In genomic region chr12:13339538-13339937, GRCh38 we compare ENCODE assay signal across 16 cellular contexts.
A peak's percentile ranks its signal among the peaks of the same experiment; 100 is the strongest.
DNase-seq lines count a peak whose midpoint lies in the region; ATAC-seq and TF ChIP-seq lines count a peak whose summit lies in the region.
"Had no signal": no experiment of that assay in that cellular context is flagged by ENCODE, and none has a peak within 500 bp of the region (broad histone marks: within the 10 kb centered on the region; RNA-seq: fewer than 3 reads in every experiment).

No MANE protein-coding gene starts in this region.

- no peak overlapping the region for H3K4me3 Mint-ChIP-seq in CD4-positive, alpha-beta T cell
- H3K4me3 Mint-ChIP-seq: activated naive CD4-positive, alpha-beta T cell treated with anti-CD3 and anti-CD28 coated beads for 36 hours had no signal

- H3K27me3 Mint-ChIP-seq in CD4-positive, alpha-beta T cell, result peaks cover 27% of the 10 kb centered on the region

- POLR2A ChIA-PET in CD4-positive, alpha-beta T cell (lab: Charles Lee), result no interaction called here

- no peak overlapping the region for H3K27ac Mint-ChIP-seq in CD4-positive, alpha-beta T cell
- H3K27ac Mint-ChIP-seq: activated naive CD4-positive, alpha-beta T cell treated with anti-CD3 and anti-CD28 coated beads for 36 hours had no signal

- peak; percentile 26 for DNase-seq in EH (ENCODE audit: low read depth)
- DNase-seq in NCI-H226, result peak; percentile 96
- DNase-seq in non-pigmented ciliary epithelial cell (ENCODE audit: low read depth), result peak; percentile 2
- DNase-seq in CD4-positive, alpha-beta T cell, result no peak
- DNase-seq in Right ventricle myocardium inferior (ENCODE audit: missing footprints), result no peak
- no peak for DNase-seq in NCI-H2081 treated with DMSO at 0.1 percent for 48 hours (lab: John Stamatoyannopoulos, UW)
- DNase-seq: activated naive CD4-positive, alpha-beta T cell treated with anti-CD3 and anti-CD28 coated beads for 36 hours; DMS79; effector CD8-positive, alpha-beta T cell; left cardiac atrium; NCI-H1048; NCI-H2227 treated with DMSO at 0.1 percent for 48 hours had no signal

- intact Hi-C loops in CD4-positive, alpha-beta T cell (cut with DNase I, micrococcal nuclease), result no loop called here
- intact Hi-C loops in Right ventricle myocardium inferior (cut with DNase I), result no loop called here

- no peaks in the 10 kb centered on the region for H3K4me1 Mint-ChIP-seq in CD4-positive, alpha-beta T cell (ENCODE audit: low read depth)

- ATAC-seq in esophagus mucosa, result peak; percentile 84
- no peak for ATAC-seq in HG03457 (IDR thresholded peaks at IDR 0.05; ENCODE audit: unreplicated experiment)
- no peak for ATAC-seq in CD4-positive, alpha-beta T cell (ENCODE audit: poor library complexity)
- ATAC-seq in Right ventricle myocardium inferior, result no peak
- ATAC-seq: left cardiac atrium had no signal

- H3K36me3 Mint-ChIP-seq in CD4-positive, alpha-beta T cell (ENCODE audit: low read depth), result no peaks in the 10 kb centered on the region

- CTCF ChIA-PET in CD4-positive, alpha-beta T cell (lab: Charles Lee), result no interaction called here

- H3K27ac ChIP-seq in CD4-positive, alpha-beta T cell (ENCODE audit: low read depth, low read length), result no peak overlapping the region
- H3K27ac ChIP-seq: BLaER1 treated with 17β-estradiol and CSF1 and Interleukin-3, amounts not matched to agents 10 nM and 100 nM; thoracic aorta had no signal

- TF ChIP-seq CTCF in CD4-positive, alpha-beta T cell (IDR thresholded peaks at IDR 0.05), result no peak

- H3K9me3 ChIP-seq in CD4-positive, alpha-beta T cell (ENCODE audit: control insufficient read depth, low read length), result no peaks in the 10 kb centered on the region
- H3K9me3 ChIP-seq: BLaER1 treated with 17β-estradiol and CSF1 and Interleukin-3, amounts not matched to agents 10 nM and 100 nM; thoracic aorta had no signal

- no peaks in the 10 kb centered on the region for H3K27me3 ChIP-seq in CD4-positive, alpha-beta T cell (ENCODE audit: control insufficient read depth, insufficient read depth, low read length)
- H3K27me3 ChIP-seq: BLaER1 treated with 17β-estradiol and CSF1 and Interleukin-3, amounts not matched to agents 10 nM and 100 nM had no signal

- H3K9me3 Mint-ChIP-seq in CD4-positive, alpha-beta T cell, result no peaks in the 10 kb centered on the region
- H3K9me3 Mint-ChIP-seq: activated naive CD4-positive, alpha-beta T cell treated with anti-CD3 and anti-CD28 coated beads for 36 hours had no signal

Comparison
In these comparisons a context has a peak if more than half of its experiments do, and no peak if none do; other contexts are left out.
1. DNase-seq: peak in EH (single experiment), NCI-H226 (single experiment) and non-pigmented ciliary epithelial cell (single experiment); none in CD4-positive, alpha-beta T cell (0 of 10), Right ventricle myocardium inferior (single experiment) and NCI-H2081 treated with DMSO at 0.1 percent for 48 hours (single experiment).